19 cellular contexts compared by ENCODE assay signal in genomic region chr5:82985763-82986162, GRCh38.
DNase-seq lines count a peak whose midpoint lies in the region; ATAC-seq, FAIRE-seq and TF ChIP-seq lines count a peak whose summit lies in the region.
"Had no signal": no experiment of that assay in that cellular context is flagged by ENCODE, and none has a peak within 500 bp of the region (broad histone marks: within the 10 kb centered on the region; RNA-seq: fewer than 3 reads in every experiment).

No MANE protein-coding gene starts in this region.

- no peaks in the 10 kb centered on the region for H3K36me3 Mint-ChIP-seq in WTC11
- H3K36me3 Mint-ChIP-seq in CD8-positive, alpha-beta memory T cell: no peaks in the 10 kb centered on the region
- H3K36me3 Mint-ChIP-seq: IgD-negative memory B cell had no signal

- H4K20me1 ChIP-seq in neural cell (ENCODE audit: insufficient read depth): no peaks in the 10 kb centered on the region

- peak overlapping the region; percentile 16 for H3K4me2 ChIP-seq in neural cell (ENCODE audit: low read length)
- H3K4me2 ChIP-seq: SK-N-SH had no signal

- H3K27me3 ChIP-seq in neural cell (ENCODE audit: insufficient read depth, low read depth, low read length): no peaks in the 10 kb centered on the region
- H3K27me3 ChIP-seq in CD8-positive, alpha-beta memory T cell (ENCODE audit: insufficient read depth, low read length, poor library complexity, severe bottlenecking): no peaks in the 10 kb centered on the region
- no peaks in the 10 kb centered on the region for H3K27me3 ChIP-seq in small intestine (ENCODE audit: control insufficient read depth in 2 of 2, insufficient read depth in 2 of 2, low read length in 2 of 2)

- H3K36me3 ChIP-seq in HEK293 (ENCODE audit: control insufficient read depth in 2 of 2, insufficient read depth in 1 of 2, low read length in 2 of 2) (no peaks in the 10 kb centered on the region), neural cell (ENCODE audit: insufficient read depth, low read length) (no peaks in the 10 kb centered on the region), small intestine (ENCODE audit: control insufficient read depth in 2 of 2, insufficient read depth in 2 of 2, low read length in 2 of 2) (no peaks in the 10 kb centered on the region)
- H3K36me3 ChIP-seq in CD8-positive, alpha-beta memory T cell (ENCODE audit: insufficient read depth, low read length): no peaks in the 10 kb centered on the region
- H3K36me3 ChIP-seq: HAP-1 had no signal

- H2AFZ ChIP-seq in neural cell (ENCODE audit: low read depth, low read length): no peak overlapping the region

- 8 to 27% (median 14%) methylated on average over 2 of the region's 2 CpGs for WGBS in small intestine, 3 donors

- FAIRE-seq in small intestine (lab: Jason Lieb, UNC): no peak
- FAIRE-seq: RCC 7860 had no signal

- H3F3A ChIP-seq in neural cell (ENCODE audit: insufficient read depth, low read length, poor library complexity, severe bottlenecking): peaks cover 5% of the 10 kb centered on the region

- H3K79me2 ChIP-seq in neural cell (replicated peaks; ENCODE audit: insufficient read depth, low read length): peaks cover 31% of the 10 kb centered on the region

- H3K9me3 ChIP-seq in HEK293 (ENCODE audit: control insufficient read depth, insufficient read depth, low read depth, low read length) (no peaks in the 10 kb centered on the region), neural cell (ENCODE audit: low read length) (no peaks in the 10 kb centered on the region), small intestine (ENCODE audit: control insufficient read depth, low read depth) (no peaks in the 10 kb centered on the region)
- no peaks in the 10 kb centered on the region for H3K9me3 ChIP-seq in CD8-positive, alpha-beta memory T cell (ENCODE audit: low read length)
- H3K9me3 ChIP-seq: HAP-1, SK-N-SH had no signal

- H3K27ac Mint-ChIP-seq in WTC11: peak overlapping the region; percentile 28
- no peak overlapping the region for H3K27ac Mint-ChIP-seq in CD8-positive, alpha-beta memory T cell
- H3K27ac Mint-ChIP-seq: IgD-negative memory B cell had no signal

- H3K4me1 ChIP-seq in HEK293 (ENCODE audit: control insufficient read depth, insufficient read depth, low read length): peaks cover 8% of the 10 kb centered on the region; the same call in 1 of the 2 replicates
- no peaks in the 10 kb centered on the region for H3K4me1 ChIP-seq in CD8-positive, alpha-beta memory T cell (ENCODE audit: insufficient read depth, low read length)
- no peaks in the 10 kb centered on the region for H3K4me1 ChIP-seq in small intestine (ENCODE audit: control insufficient read depth in 2 of 2, insufficient read depth in 1 of 2, low read depth in 1 of 2, low read length in 1 of 2)

- no peaks in the 10 kb centered on the region for H3K9me2 ChIP-seq in neural cell (ENCODE audit: insufficient read depth, low read length)
- H3K9me2 ChIP-seq: SK-N-SH had no signal

- H3K27ac ChIP-seq in HEK293 (ENCODE audit: extremely low read depth, low read depth, low read length) (no peak overlapping the region), neural cell (ENCODE audit: low read length) (peak overlapping the region; percentile 97), small intestine (ENCODE audit: low read depth in 1 of 2, low read length in 1 of 2) (no peak overlapping the region)
- H3K27ac ChIP-seq in CD8-positive, alpha-beta memory T cell (ENCODE audit: low read depth, low read length): no peak overlapping the region
- H3K27ac ChIP-seq: C4-2B had no signal

- H3K27me3 Mint-ChIP-seq in WTC11 (ENCODE audit: low read depth): no peaks in the 10 kb centered on the region
- H3K27me3 Mint-ChIP-seq in CD8-positive, alpha-beta memory T cell: no peaks in the 10 kb centered on the region
- H3K27me3 Mint-ChIP-seq: IgD-negative memory B cell had no signal

- CTCF ChIA-PET in HEK293 (lab: Yijun Ruan, JAX) (interaction anchor here (0.6 kb wide), 1 partner anchor 43 kb away, joined by 3 read pairs; no protein-coding TSS in a partner anchor), WTC11 (lab: Charles Lee) (no interaction called here)
- CTCF ChIA-PET in CD8-positive, alpha-beta memory T cell (lab: Charles Lee): no interaction called here

- TF ChIP-seq EP300 in neural cell (conservative IDR thresholded peaks at IDR 0.05; ENCODE audit: poor library complexity, severe bottlenecking): peak; percentile 46

- H3K9me3 Mint-ChIP-seq in WTC11: no peaks in the 10 kb centered on the region; the same call in 1 of the 2 replicates
- no peaks in the 10 kb centered on the region for H3K9me3 Mint-ChIP-seq in CD8-positive, alpha-beta memory T cell
- H3K9me3 Mint-ChIP-seq: IgD-negative memory B cell had no signal

- H3K4me1 Mint-ChIP-seq in WTC11: peaks cover 48% of the 10 kb centered on the region
- H3K4me1 Mint-ChIP-seq in CD8-positive, alpha-beta memory T cell: no peaks in the 10 kb centered on the region

- H3K4me3 ChIP-seq in HEK293 (ENCODE audit: low read depth, low read length): no peak overlapping the region
- H3K4me3 ChIP-seq in neural cell (ENCODE audit: low read length): peak overlapping the region; percentile 44
- H3K4me3 ChIP-seq in CD8-positive, alpha-beta memory T cell (ENCODE audit: low read length): no peak overlapping the region
- no peak overlapping the region for H3K4me3 ChIP-seq in small intestine (ENCODE audit: low read depth in 1 of 2, low read length in 2 of 2)
- H3K4me3 ChIP-seq: HAP-1 had no signal

- no peak overlapping the region for H3K4me3 Mint-ChIP-seq in WTC11
- H3K4me3 Mint-ChIP-seq in CD8-positive, alpha-beta memory T cell: no peak overlapping the region
- H3K4me3 Mint-ChIP-seq: IgD-negative memory B cell had no signal

- TF ChIP-seq CTCF in HEK293 (tag by site-specific recombination; IDR thresholded peaks at IDR 0.05): no peak
- no peak for TF ChIP-seq CTCF in WTC11 (IDR thresholded peaks at IDR 0.05)
- no peak for TF ChIP-seq CTCF in neural cell (IDR thresholded peaks at IDR 0.05; ENCODE audit: poor library complexity, severe bottlenecking)

- TF ChIP-seq RAD21 in neural cell (conservative IDR thresholded peaks at IDR 0.05): no peak

- ATAC-seq in GM18867 (IDR thresholded peaks at IDR 0.05; ENCODE audit: unreplicated experiment) (peak; percentile 37), WTC11 (no peak)

- peak overlapping the region; percentile 70 for H3K9ac ChIP-seq in neural cell (ENCODE audit: low read length)
- H3K9ac ChIP-seq: SK-N-SH had no signal

- DNase-seq in WTC11 (ENCODE audit: low spot score): no peak
- no peak for DNase-seq in kidney tubule cell (ENCODE audit: low spot score)
- DNase-seq in CD8-positive, alpha-beta memory T cell: no peak
- DNase-seq in small intestine: no peak
- DNase-seq in NCI-H2196 (lab: John Stamatoyannopoulos, UW; ENCODE audit: unreplicated experiment): no peak
- DNase-seq: DMS 273 treated with DMSO at 0.1 percent for 48 hours, NCI-H2171 treated with DMSO at 0.1 percent for 48 hours, NCI-H510A, NCI-H82, SHP77, SK-N-SH, T-helper 1 cell had no signal

- POLR2A ChIA-PET in HEK293 (lab: Yijun Ruan, JAX): no interaction called here
- POLR2A ChIA-PET in WTC11 (lab: Charles Lee): interaction anchor here (0.7 kb wide), 1 partner anchor 14 kb away, joined by 3 read pairs; no protein-coding TSS in a partner anchor
- POLR2A ChIA-PET in CD8-positive, alpha-beta memory T cell (lab: Charles Lee): no interaction called here

TF ChIP-seq in HEK293, 187 proteins besides CTCF, POLR2A, EP300 and RAD21:
- TF ChIP-seq ZNF514 (tag by site-specific recombination; IDR thresholded peaks at IDR 0.05) (no peak), IKZF3 (tag by site-specific recombination; IDR thresholded peaks at IDR 0.05) (no peak), SETDB1 (IDR thresholded peaks at IDR 0.05; ENCODE audit: insufficient read length, low read length) (peak; percentile 4), ZNF600 (tag by site-specific recombination; IDR thresholded peaks at IDR 0.05) (no peak)

TF ChIP-seq in WTC11, 78 proteins besides CTCF, POLR2A, EP300 and RAD21 (continues in another document):
- TF ChIP-seq NFYB (CRISPR knock-in tag; conservative IDR thresholded peaks at IDR 0.05; ENCODE audit: low read depth) (no peak), RELA (CRISPR knock-in tag; IDR thresholded peaks at IDR 0.05; ENCODE audit: borderline replicate concordance) (no peak)

TF ChIP-seq in neural cell, 6 proteins besides CTCF, POLR2A, EP300 and RAD21:
- TF ChIP-seq REST (IDR thresholded peaks at IDR 0.05; ENCODE audit: borderline replicate concordance) (no peak), POLR2AphosphoS5 (IDR thresholded peaks at IDR 0.05) (no peak), SMC3 (conservative IDR thresholded peaks at IDR 0.05; ENCODE audit: poor library complexity) (no peak), MXI1 (conservative IDR thresholded peaks at IDR 0.05; ENCODE audit: poor library complexity, severe bottlenecking) (no peak), TAF1 (IDR thresholded peaks at IDR 0.05; ENCODE audit: low read depth) (no peak), EZH2 (IDR thresholded peaks at IDR 0.05; ENCODE audit: borderline replicate concordance, insufficient read depth, low read length, poor library complexity, severe bottlenecking) (no peak)
